Comparison of ENCODE assay signal across 35 cellular contexts in genomic region chr4:99690472-99690871, GRCh38. TPM values are rescaled to one million over a fixed set of nuclear protein-coding genes. Genes with fewer than 3 reads are reported as not detected.
"Had no signal": no experiment of that assay in that cellular context is flagged by ENCODE, and none has a peak within 500 bp of the region (broad histone marks: within the 10 kb centered on the region; RNA-seq: fewer than 3 reads in every experiment).

No MANE protein-coding gene starts in this region.

- H3K36me3 ChIP-seq: MG63 had no signal

- DNase-seq: Karpas-422, Kasumi-1, MG63, MM.1S, MV-4-11, NCI-H1048, NCI-H1092, NCI-H1092 treated with DMSO at 0.1 percent for 48 hours, NCI-H1105, NCI-H1105 treated with DMSO at 0.1 percent for 48 hours, NCI-H1417, NCI-H1417 treated with DMSO at 0.1 percent for 48 hours, NCI-H1436, NCI-H1436 treated with DMSO at 0.1 percent for 48 hours, NCI-H146, NCI-H1694, NCI-H1694 treated with DMSO at 0.1 percent for 48 hours, NCI-H187, NCI-H187 treated with DMSO at 0.1 percent for 48 hours, NCI-H1930, NCI-H2029, NCI-H2029 treated with DMSO at 0.1 percent for 48 hours, NCI-H2081, NCI-H2081 treated with DMSO at 0.1 percent for 48 hours, NCI-H2107, NCI-H2171, NCI-H2171 treated with DMSO at 0.1 percent for 48 hours, NCI-H2227 treated with DMSO at 0.1 percent for 48 hours, NCI-H226, NCI-H345, NCI-H446, NCI-H446 treated with DMSO at 0.1 percent for 48 hours, NCI-H510A had no signal

- H3K27me3 ChIP-seq: MG63 had no signal

- H3K4me3 ChIP-seq: MG63 had no signal

- H3K9me3 ChIP-seq: MG63 had no signal

- H3K27ac ChIP-seq: KMS-11 had no signal

RNA-seq across cellular contexts. Expression of gene C4orf54, which starts 32.8 kb away (rescaled TPM):
- total RNA-seq: MCF 10A had no signal
